ENCODE assay signal across 9 cellular contexts in the genomic region with DNA sequence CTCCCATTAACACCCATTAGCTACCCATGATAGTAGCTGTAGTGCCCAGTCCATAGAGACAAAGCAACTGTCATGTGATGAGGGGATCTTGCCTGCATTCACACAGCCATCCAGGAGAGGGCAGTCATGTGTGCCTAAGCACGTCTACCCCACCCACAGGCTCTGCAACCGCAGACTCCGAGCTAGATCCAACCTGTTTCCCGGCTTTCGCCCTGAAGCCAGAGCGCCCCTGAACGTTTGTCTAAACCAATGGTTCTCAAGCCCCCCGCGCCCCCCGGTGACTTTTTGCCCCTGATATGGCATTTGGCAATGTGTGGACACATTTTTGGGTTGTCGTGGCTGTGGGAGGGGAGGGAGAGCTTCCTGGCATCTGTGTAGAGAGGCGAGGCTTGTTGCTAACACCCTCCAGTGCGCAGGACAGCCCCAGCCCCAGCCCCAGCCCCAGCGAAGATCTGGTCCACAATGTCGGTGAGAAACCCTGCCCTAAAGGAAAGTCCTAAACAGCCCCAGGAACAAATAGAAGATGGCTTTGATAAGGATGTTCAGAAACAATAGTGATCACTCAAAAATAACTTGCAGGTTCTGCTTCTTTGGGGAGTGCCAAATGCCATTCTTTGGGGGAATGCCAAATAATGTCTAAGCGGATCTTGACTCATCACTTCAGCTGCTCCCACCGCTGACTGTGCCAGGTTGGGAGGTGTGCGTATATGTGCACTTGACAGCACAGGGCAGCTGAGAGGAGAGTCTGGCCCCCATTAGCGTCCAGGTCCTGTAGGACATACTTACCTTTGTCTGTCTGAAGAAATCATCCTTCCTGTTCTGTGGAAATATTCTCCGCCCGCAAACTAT. TPM values are rescaled to one million over a fixed set of nuclear protein-coding genes. Genes with fewer than 3 reads are reported as not detected.
A peak's percentile ranks its signal among the peaks of the same experiment; 100 is the strongest.
DNase-seq lines count a peak whose midpoint lies in the region; ATAC-seq and TF ChIP-seq lines count a peak whose summit lies in the region.
"Had no signal": no experiment of that assay in that cellular context is flagged by ENCODE, and none has a peak within 500 bp of the region (broad histone marks: within the 10 kb centered on the region; RNA-seq: fewer than 3 reads in every experiment).

No MANE protein-coding gene starts in this region.

- H3K27me3 ChIP-seq in kidney epithelial cell (ENCODE audit: control insufficient read depth, insufficient read depth, low read length) = no peaks in the 10 kb centered on the region

- CTCF ChIA-PET in activated B cell treated with CpG ODN at 0.5 μM for 24 hours (lab: Charles Lee) = interaction anchor here (0.6 to 6.3 kb wide), 32 partner anchors 8 to 396 kb away, joined by 3 to 183 read pairs (median 4); a partner anchor contains a TSS

- no peaks in the 10 kb centered on the region for H3K36me3 ChIP-seq in kidney epithelial cell (ENCODE audit: control insufficient read depth, insufficient read depth, low read length)

- H3K4me3 ChIP-seq in kidney epithelial cell (ENCODE audit: low read depth, low read length) = peak overlapping the region; percentile 14

- no peaks in the 10 kb centered on the region for H3K4me1 Mint-ChIP-seq in activated B cell treated with CpG ODN at 0.5 μM for 24 hours
- H3K4me1 Mint-ChIP-seq: IgD-negative memory B cell had no signal

- TF ChIP-seq CTCF in activated B cell treated with CpG ODN at 0.5 μM for 24 hours (IDR thresholded peaks at IDR 0.05) (no peak), kidney epithelial cell (IDR thresholded peaks at IDR 0.05; ENCODE audit: insufficient read depth, low read length, poor library complexity, severe bottlenecking) (peak; percentile 92)

- no peak overlapping the region for H3K4me3 Mint-ChIP-seq in activated B cell treated with CpG ODN at 0.5 μM for 24 hours
- H3K4me3 Mint-ChIP-seq: IgD-negative memory B cell had no signal

- intact Hi-C loops in activated B cell treated with CpG ODN at 0.5 μM for 24 hours (cut with micrococcal nuclease) = loop anchor here (1.0 to 5.0 kb wide), 5 partner anchors 20 to 380 kb away; a partner anchor contains a TSS

- peaks cover 8% of the 10 kb centered on the region for H3K27me3 Mint-ChIP-seq in activated B cell treated with CpG ODN at 0.5 μM for 24 hours
- H3K27me3 Mint-ChIP-seq: IgD-negative memory B cell had no signal

- H3K36me3 Mint-ChIP-seq in activated B cell treated with CpG ODN at 0.5 μM for 24 hours (ENCODE audit: low read depth) = no peaks in the 10 kb centered on the region

- ATAC-seq in GM18868 (IDR thresholded peaks at IDR 0.05; ENCODE audit: unreplicated experiment) = peak; percentile 96
- ATAC-seq in HG03135 (IDR thresholded peaks at IDR 0.05; ENCODE audit: unreplicated experiment) = peak; percentile 99
- peak; percentile 98 for ATAC-seq in activated B cell treated with CpG ODN at 0.5 μM for 24 hours (ENCODE audit: low read depth)

- POLR2A ChIA-PET in activated B cell treated with CpG ODN at 0.5 μM for 24 hours (lab: Charles Lee) = interaction anchor here (0.7 to 1.8 kb wide), 4 partner anchors 107 to 379 kb away, joined by 5 to 14 read pairs (median 10); a partner anchor contains a TSS

- H3K9me3 Mint-ChIP-seq in activated B cell treated with CpG ODN at 0.5 μM for 24 hours = no peaks in the 10 kb centered on the region
- H3K9me3 Mint-ChIP-seq: IgD-negative memory B cell had no signal

- DNase-seq in AG08395 (ENCODE audit: low spot score) (peak; percentile 96), NCI-H2171 treated with DMSO at 0.1 percent for 48 hours (lab: John Stamatoyannopoulos, UW) (peak; percentile 78), activated B cell treated with CpG ODN at 0.5 μM for 24 hours (peak; percentile 54), cerebellum (ENCODE audit: low spot score) (peak; percentile 79), kidney epithelial cell (ENCODE audit: low read depth) (peak; percentile 79)
- peak; percentile 41 to 53 for DNase-seq in stimulated activated CD4-positive, alpha-beta T cell treated with anti-CD3 and anti-CD28 coated beads, Interleukin-15, amount 100 ng/mL, for 1 hour (ENCODE audit: low read depth in 1 of 2, low spot score in 1 of 2)

- no peak overlapping the region for H3K27ac Mint-ChIP-seq in activated B cell treated with CpG ODN at 0.5 μM for 24 hours
- H3K27ac Mint-ChIP-seq: IgD-negative memory B cell had no signal

RNA-seq across cellular contexts. Expression of a gene that starts 34.5 kb away (rescaled TPM):
- total RNA-seq in activated B cell treated with CpG ODN at 0.5 μM for 24 hours (not detected in 2 replicates), cerebellum (3.0 TPM), kidney epithelial cell (13.1 and 14.6 TPM in 2 replicates)

Comparison
In these comparisons a context has a peak if more than half of its experiments do, and no peak if none do; other contexts are left out.
1. Peak in every context shown above with its lines: DNase-seq, ATAC-seq and H3K4me3 ChIP-seq.